17 cellular contexts compared by ENCODE assay signal in the genomic region with DNA sequence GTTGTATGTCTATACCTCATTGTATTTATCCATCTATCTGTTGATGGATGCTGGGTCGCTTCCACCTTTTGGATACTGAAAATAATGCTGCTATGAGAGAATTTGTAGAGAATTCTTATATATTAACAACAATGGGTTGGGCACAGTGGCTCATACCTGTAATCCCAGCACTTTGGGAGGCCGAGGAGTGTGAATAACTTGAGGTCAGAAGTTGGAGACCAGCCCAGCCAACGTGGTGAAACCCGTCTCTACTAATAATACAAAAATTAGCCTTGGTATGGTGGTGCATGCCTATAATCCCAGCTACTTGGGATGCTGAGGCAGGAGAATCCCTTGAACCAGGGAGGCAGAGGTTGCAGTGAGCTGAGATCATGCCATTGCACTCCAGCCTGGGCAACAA. TPM values are rescaled to one million over a fixed set of nuclear protein-coding genes. Genes with fewer than 3 reads are reported as not detected.
"Had no signal": no experiment of that assay in that cellular context is flagged by ENCODE, and none has a peak within 500 bp of the region (broad histone marks: within the 10 kb centered on the region; RNA-seq: fewer than 3 reads in every experiment).

No MANE protein-coding gene starts in this region.

RNA-seq across cellular contexts. Expression of a gene that starts 13.1 kb away (rescaled TPM):
- total RNA-seq: naive thymus-derived CD4-positive, alpha-beta T cell; natural killer cell; occipital lobe; osteoblast; ovary; progenitor cell of endocrine pancreas; psoas muscle; renal cortical epithelial cell; right cardiac atrium; right lobe of liver; sigmoid colon; smooth muscle cell; spleen; transverse colon; upper lobe of right lung; urinary bladder; uterus had no signal
- polyA plus RNA-seq: naive thymus-derived CD4-positive, alpha-beta T cell; ovary; psoas muscle; right cardiac atrium; sigmoid colon; smooth muscle cell; spleen; urinary bladder had no signal
